8 cellular contexts compared by ENCODE assay signal in genomic region chr19:4722671-4723464, GRCh38. TPM values are rescaled to one million over a fixed set of nuclear protein-coding genes. Genes with fewer than 3 reads are reported as not detected.
A peak's percentile ranks its signal among the peaks of the same experiment; 100 is the strongest.
DNase-seq lines count a peak whose midpoint lies in the region; ATAC-seq and TF ChIP-seq lines count a peak whose summit lies in the region.

No MANE protein-coding gene starts in this region.

- H4K20me1 ChIP-seq in osteoblast (ENCODE audit: insufficient read depth, low read length), result peaks cover 5% of the 10 kb centered on the region

- H3K4me1 Mint-ChIP-seq in activated T-cell treated with anti-CD3 and anti-CD28 coated beads, Interleukin-2, amount 50 U/mL, for 24 hours (ENCODE audit: low read depth), result peaks cover 38% of the 10 kb centered on the region
- peaks cover 5% of the 10 kb centered on the region; the same call in 1 of the 2 replicates for H3K4me1 Mint-ChIP-seq in WTC11

- POLR2A ChIA-PET in WTC11 (lab: Charles Lee), result interaction anchor here (0.5 kb wide), 1 partner anchor 207 kb away, joined by 3 read pairs; no protein-coding TSS in a partner anchor

- no peak for TF ChIP-seq CTCF in WTC11 (IDR thresholded peaks at IDR 0.05)
- no peak for TF ChIP-seq CTCF in fibroblast of the aortic adventitia (IDR thresholded peaks at IDR 0.05; ENCODE audit: insufficient read depth, low read length)
- TF ChIP-seq CTCF in osteoblast (IDR thresholded peaks at IDR 0.05; ENCODE audit: extremely low read depth, low read depth, low read length), result no peak

- H3K4me1 ChIP-seq in osteoblast (ENCODE audit: insufficient read depth, low read length), result peaks cover 25% of the 10 kb centered on the region

- H3K4me3 Mint-ChIP-seq in activated T-cell treated with anti-CD3 and anti-CD28 coated beads, Interleukin-2, amount 50 U/mL, for 24 hours, result peak overlapping the region; percentile 92
- H3K4me3 Mint-ChIP-seq in WTC11, result peak overlapping the region; percentile 95

- H3K27me3 Mint-ChIP-seq in activated T-cell treated with anti-CD3 and anti-CD28 coated beads, Interleukin-2, amount 50 U/mL, for 24 hours, result no peaks in the 10 kb centered on the region
- no peaks in the 10 kb centered on the region for H3K27me3 Mint-ChIP-seq in WTC11 (ENCODE audit: low read depth)

- no peaks in the 10 kb centered on the region for H3K9me3 Mint-ChIP-seq in activated T-cell treated with anti-CD3 and anti-CD28 coated beads, Interleukin-2, amount 50 U/mL, for 24 hours
- no peaks in the 10 kb centered on the region for H3K9me3 Mint-ChIP-seq in WTC11

- peak; percentile 10 for ATAC-seq in HG03064 (IDR thresholded peaks at IDR 0.05; ENCODE audit: low read depth, unreplicated experiment)
- no peak for ATAC-seq in WTC11

- H2AFZ ChIP-seq in osteoblast (ENCODE audit: low read length), result peak overlapping the region; percentile 5

- H3K36me3 Mint-ChIP-seq in activated T-cell treated with anti-CD3 and anti-CD28 coated beads, Interleukin-2, amount 50 U/mL, for 24 hours (ENCODE audit: low read depth), result peaks cover 45% of the 10 kb centered on the region
- H3K36me3 Mint-ChIP-seq in WTC11, result peaks cover 9% of the 10 kb centered on the region

- no peaks in the 10 kb centered on the region for H3K27me3 ChIP-seq in osteoblast (ENCODE audit: insufficient read depth, low read length)

- peak overlapping the region; percentile 93 for H3K27ac Mint-ChIP-seq in activated T-cell treated with anti-CD3 and anti-CD28 coated beads, Interleukin-2, amount 50 U/mL, for 24 hours
- peak overlapping the region; percentile 82 for H3K27ac Mint-ChIP-seq in WTC11

- H3K9me3 ChIP-seq in osteoblast (ENCODE audit: low read depth, low read length), result no peaks in the 10 kb centered on the region

- peak overlapping the region; percentile 26 for H3K27ac ChIP-seq in osteoblast (ENCODE audit: low read depth, low read length)

- H3K36me3 ChIP-seq in osteoblast (ENCODE audit: insufficient read depth, low read length), result peaks cover 30% of the 10 kb centered on the region

- H3K4me3 ChIP-seq in fibroblast of the aortic adventitia (ENCODE audit: low read depth, low read length) (peak overlapping the region; percentile 79), osteoblast (ENCODE audit: insufficient read depth, low read length) (peak overlapping the region; percentile 79)

- no peak for DNase-seq in activated T-cell treated with anti-CD3 and anti-CD28 coated beads, Interleukin-2, amount 50 U/mL, for 24 hours
- no peak for DNase-seq in activated T-cell treated with anti-CD3 and anti-CD28 coated beads for 4 hours
- DNase-seq in WTC11 (ENCODE audit: low spot score), result no peak
- peak; percentile 92 for DNase-seq in fibroblast of the aortic adventitia (ENCODE audit: low read depth)
- peak; percentile 96 for DNase-seq in osteoblast (ENCODE audit: insufficient read length, low spot score, missing footprints)
- DNase-seq in NCI-H128 (lab: John Stamatoyannopoulos, UW; ENCODE audit: unreplicated experiment), result no peak
- DNase-seq in NCI-H1048 (lab: John Stamatoyannopoulos, UW), result no peak

- CTCF ChIA-PET in WTC11 (lab: Charles Lee), result interaction anchor here (1.1 to 1.3 kb wide), 2 partner anchors 68 to 86 kb away, joined by 3 read pairs; partner anchors contain the start of gene FEM1A

- H3K79me2 ChIP-seq in osteoblast (ENCODE audit: insufficient read depth, low read length), result peaks cover 44% of the 10 kb centered on the region

- H3K4me2 ChIP-seq in osteoblast (ENCODE audit: insufficient read depth, low read length), result peak overlapping the region; percentile 85

TF ChIP-seq in WTC11, 78 proteins besides CTCF, POLR2A, EP300 and RAD21:
- no peak for TF ChIP-seq E2F1 (CRISPR knock-in tag; IDR thresholded peaks at IDR 0.05)
- no peak for TF ChIP-seq FOXK1 (CRISPR knock-in tag; IDR thresholded peaks at IDR 0.05)
- TF ChIP-seq SOX15 (CRISPR knock-in tag; IDR thresholded peaks at IDR 0.05), result no peak
- no peak for TF ChIP-seq PREB (CRISPR knock-in tag; IDR thresholded peaks at IDR 0.05; ENCODE audit: borderline replicate concordance)
- no peak for TF ChIP-seq TP53 (CRISPR knock-in tag; IDR thresholded peaks at IDR 0.05)

RNA-seq across cellular contexts. Expression of gene DPP9, which starts 0.8 kb away (rescaled TPM):
- 36.0 to 52.9 TPM (median 38.3 TPM) in 3 replicates for total RNA-seq in WTC11 (2021)
- total RNA-seq in fibroblast of the aortic adventitia (ENCODE audit: low replicate concordance), result 53.1 and 70.9 TPM in 2 replicates
- 26.5 and 30.4 TPM in 2 replicates for total RNA-seq in osteoblast

RNA-seq across cellular contexts. Expression of gene MYDGF, which starts 52.7 kb away (rescaled TPM):
- total RNA-seq in WTC11 (2021), result 54.2 to 59.1 TPM (median 58.2 TPM) in 3 replicates
- total RNA-seq in fibroblast of the aortic adventitia (ENCODE audit: low replicate concordance), result 61.2 and 112 TPM in 2 replicates
- 152 and 161 TPM in 2 replicates for total RNA-seq in osteoblast

Comparison
In these comparisons a context has a peak if more than half of its experiments do, and no peak if none do; other contexts are left out.
1. DNase-seq: peak in fibroblast of the aortic adventitia (single experiment) and osteoblast (single experiment); none in activated T-cell treated with anti-CD3 and anti-CD28 coated beads, Interleukin-2, amount 50 U/mL, for 24 hours (single experiment), activated T-cell treated with anti-CD3 and anti-CD28 coated beads for 4 hours (single experiment), WTC11 (single experiment), NCI-H128 (single experiment) and NCI-H1048 (single experiment).